18 cellular contexts compared by ENCODE assay signal in the genomic region with DNA sequence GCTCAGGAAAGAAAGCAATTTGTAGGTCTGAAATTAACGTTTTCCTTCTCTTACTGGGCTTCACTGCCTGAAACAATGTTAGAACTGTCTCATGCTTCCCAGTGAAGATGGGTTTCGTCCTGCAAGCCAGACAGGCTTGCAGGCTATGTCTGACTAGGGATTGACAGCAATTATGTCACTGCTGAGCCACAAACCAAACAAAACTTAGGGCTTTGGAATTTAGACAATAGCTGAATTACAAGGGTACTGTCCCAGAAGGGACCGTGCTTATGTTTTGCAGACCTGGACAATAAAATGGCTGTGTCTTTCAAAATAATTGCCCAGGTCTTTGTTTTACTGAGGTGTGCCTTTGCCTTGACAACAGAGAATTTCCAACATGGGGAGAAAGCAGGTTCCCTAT. TPM values are rescaled to one million over a fixed set of nuclear protein-coding genes. Genes with fewer than 3 reads are reported as not detected.
"Had no signal": no experiment of that assay in that cellular context is flagged by ENCODE, and none has a peak within 500 bp of the region (broad histone marks: within the 10 kb centered on the region; RNA-seq: fewer than 3 reads in every experiment).

No MANE protein-coding gene starts in this region.

- H3K4me1 ChIP-seq: testis had no signal

- H3K27ac ChIP-seq: foreskin keratinocyte, stomach, testis had no signal

- H3K9me3 ChIP-seq: stomach, testis had no signal

- H3K4me3 ChIP-seq: stomach, testis had no signal

- ATAC-seq: activated CD4-positive, alpha-beta T cell treated with anti-CD3 and anti-CD28 coated beads for 36 hours; activated CD8-positive, alpha-beta memory T cell treated with anti-CD3 and anti-CD28 coated beads, Interleukin-2, amount 10 ng/mL, durations not matched to agents 7 days and 5 days; foreskin keratinocyte; sciatic nerve; T-helper 17 cell had no signal

- H3K27me3 ChIP-seq: foreskin keratinocyte, stomach, testis had no signal

- DNase-seq: activated CD4-positive, alpha-beta memory T cell treated with anti-CD3 and anti-CD28 coated beads for 36 hours; activated CD4-positive, alpha-beta T cell treated with anti-CD3 and anti-CD28 coated beads for 36 hours; activated CD8-positive, alpha-beta memory T cell treated with anti-CD3 and anti-CD28 coated beads, Interleukin-2, amount 10 ng/mL, durations not matched to agents 7 days and 5 days; activated naive CD4-positive, alpha-beta T cell treated with anti-CD3 and anti-CD28 coated beads for 36 hours; activated T-cell treated with anti-CD3 and anti-CD28 coated beads, Interleukin-2, amount 50 U/mL, for 1 hour; caudate nucleus; cortex of kidney; effector CD8-positive, alpha-beta T cell; foreskin keratinocyte; glutamatergic neuron; kidney glomerular epithelial cell; nephron progenitor cell; stimulated activated CD4-positive, alpha-beta T cell treated with anti-CD3 and anti-CD28 coated beads, Interleukin-1b, Interleukin-23, amount 100 ng/mL, for 48 hours; stomach; T-helper 17 cell; testis had no signal

- H3K36me3 ChIP-seq: stomach had no signal

RNA-seq across cellular contexts. Expression of a gene that starts 46.3 kb away (rescaled TPM):
- total RNA-seq: activated CD4-positive, alpha-beta memory T cell treated with anti-CD3 and anti-CD28 coated beads for 36 hours; activated CD4-positive, alpha-beta T cell treated with anti-CD3 and anti-CD28 coated beads for 36 hours; activated naive CD4-positive, alpha-beta T cell treated with anti-CD3 and anti-CD28 coated beads for 36 hours; activated T-helper 2 cell treated with anti-CD3 and anti-CD28 coated beads, Interferon-gamma antibody, Interleukin-2, Interleukin-4, amounts not matched to agents 10 μg/mL and 5 μg/mL and 100 μg/mL, durations not matched to agents 14 hours and 24 hours and 36 hours; T-helper 17 cell had no signal
